1 cellular context compared by ENCODE assay signal in the genomic region with DNA sequence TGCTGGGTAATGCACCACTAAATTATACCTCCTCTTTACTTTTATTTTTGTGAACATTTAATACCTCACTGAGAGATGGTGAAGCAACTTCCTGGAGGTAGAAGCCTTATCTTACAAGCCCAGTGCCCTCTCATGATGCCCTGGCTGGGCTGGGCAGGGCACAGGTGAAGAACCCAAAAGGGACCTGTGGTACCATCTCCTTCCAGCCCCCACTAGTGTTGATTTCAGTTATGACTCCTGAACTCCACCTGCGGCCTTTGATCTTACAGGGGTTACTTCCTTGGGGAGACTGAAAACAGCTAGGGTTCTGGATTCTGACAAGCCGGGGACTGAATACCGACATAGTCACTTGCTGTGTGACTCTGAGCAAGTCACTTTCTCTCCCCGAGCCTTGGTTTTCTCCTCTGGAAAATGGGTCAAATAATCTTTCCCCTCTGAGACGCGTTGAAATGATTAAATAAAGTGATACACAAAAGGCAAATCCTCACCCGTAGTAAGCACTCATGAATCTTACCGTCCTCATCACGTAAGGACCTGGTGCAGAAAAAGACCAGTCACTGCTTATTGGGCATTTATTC.
TF ChIP-seq lines count a peak whose summit lies in the region.

No MANE protein-coding gene starts in this region.

TF ChIP-seq in HepG2, 621 proteins besides CTCF, POLR2A, EP300 and RAD21 (continued from another document and continues in another):
- no peak; the same call in 1 of the 2 replicates for TF ChIP-seq NR2F6 (IDR thresholded peaks at IDR 0.05)
- no peak; the same call in 1 of the 2 replicates for TF ChIP-seq NR2F6 (CRISPR knock-in tag; IDR thresholded peaks at IDR 0.05)
- TF ChIP-seq, protein P1, sequence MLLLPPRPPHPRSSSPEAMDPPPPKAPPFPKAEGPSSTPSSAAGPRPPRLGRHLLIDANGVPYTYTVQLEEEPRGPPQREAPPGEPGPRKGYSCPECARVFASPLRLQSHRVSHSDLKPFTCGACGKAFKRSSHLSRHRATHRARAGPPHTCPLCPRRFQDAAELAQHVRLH (CRISPR knock-in tag; IDR thresholded peaks at IDR 0.05; ENCODE audit: borderline replicate concordance, low read depth): no peak
- no peak for TF ChIP-seq IKZF4 (CRISPR knock-in tag; IDR thresholded peaks at IDR 0.05; ENCODE audit: borderline replicate concordance, low read depth, not compliant biosample characterization)
- TF ChIP-seq FLYWCH1 (CRISPR knock-in tag; IDR thresholded peaks at IDR 0.05): 0 out of 2 replicates have a peak, but pooled peaks have one; percentile 49
- TF ChIP-seq GATAD2A (CRISPR knock-in tag; IDR thresholded peaks at IDR 0.05): 0 out of 2 replicates have a peak, but pooled peaks have one; percentile 8
- 0 out of 2 replicates have a peak, but pooled peaks have one; percentile 42 for TF ChIP-seq ZNF614 (CRISPR knock-in tag; IDR thresholded peaks at IDR 0.05; ENCODE audit: borderline replicate concordance)
- no peak for TF ChIP-seq ZNF879 (CRISPR knock-in tag; IDR thresholded peaks at IDR 0.05)
- no peak for TF ChIP-seq MYC (CRISPR knock-in tag; IDR thresholded peaks at IDR 0.05; ENCODE audit: borderline replicate concordance)
- 0 out of 2 replicates have a peak, but pooled peaks have one; percentile 15 for TF ChIP-seq ZBTB3 (CRISPR knock-in tag; IDR thresholded peaks at IDR 0.05; ENCODE audit: borderline replicate concordance, low read depth)
- TF ChIP-seq ZNF605 (CRISPR knock-in tag; IDR thresholded peaks at IDR 0.05): no peak; the same call in 1 of the 2 replicates
- TF ChIP-seq CBX1 (IDR thresholded peaks at IDR 0.05; ENCODE audit: low read depth): no peak
- TF ChIP-seq, protein P2, sequence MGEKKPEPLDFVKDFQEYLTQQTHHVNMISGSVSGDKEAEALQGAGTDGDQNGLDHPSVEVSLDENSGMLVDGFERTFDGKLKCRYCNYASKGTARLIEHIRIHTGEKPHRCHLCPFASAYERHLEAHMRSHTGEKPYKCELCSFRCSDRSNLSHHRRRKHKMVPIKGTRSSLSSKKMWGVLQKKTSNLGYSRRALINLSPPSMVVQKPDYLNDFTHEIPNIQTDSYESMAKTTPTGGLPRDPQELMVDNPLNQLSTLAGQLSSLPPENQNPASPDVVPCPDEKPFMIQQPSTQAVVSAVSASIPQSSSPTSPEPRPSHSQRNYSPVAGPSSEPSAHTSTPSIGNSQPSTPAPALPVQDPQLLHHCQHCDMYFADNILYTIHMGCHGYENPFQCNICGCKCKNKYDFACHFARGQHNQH (CRISPR knock-in tag; IDR thresholded peaks at IDR 0.05): no peak; the same call in 1 of the 2 replicates
- TF ChIP-seq, protein P3, sequence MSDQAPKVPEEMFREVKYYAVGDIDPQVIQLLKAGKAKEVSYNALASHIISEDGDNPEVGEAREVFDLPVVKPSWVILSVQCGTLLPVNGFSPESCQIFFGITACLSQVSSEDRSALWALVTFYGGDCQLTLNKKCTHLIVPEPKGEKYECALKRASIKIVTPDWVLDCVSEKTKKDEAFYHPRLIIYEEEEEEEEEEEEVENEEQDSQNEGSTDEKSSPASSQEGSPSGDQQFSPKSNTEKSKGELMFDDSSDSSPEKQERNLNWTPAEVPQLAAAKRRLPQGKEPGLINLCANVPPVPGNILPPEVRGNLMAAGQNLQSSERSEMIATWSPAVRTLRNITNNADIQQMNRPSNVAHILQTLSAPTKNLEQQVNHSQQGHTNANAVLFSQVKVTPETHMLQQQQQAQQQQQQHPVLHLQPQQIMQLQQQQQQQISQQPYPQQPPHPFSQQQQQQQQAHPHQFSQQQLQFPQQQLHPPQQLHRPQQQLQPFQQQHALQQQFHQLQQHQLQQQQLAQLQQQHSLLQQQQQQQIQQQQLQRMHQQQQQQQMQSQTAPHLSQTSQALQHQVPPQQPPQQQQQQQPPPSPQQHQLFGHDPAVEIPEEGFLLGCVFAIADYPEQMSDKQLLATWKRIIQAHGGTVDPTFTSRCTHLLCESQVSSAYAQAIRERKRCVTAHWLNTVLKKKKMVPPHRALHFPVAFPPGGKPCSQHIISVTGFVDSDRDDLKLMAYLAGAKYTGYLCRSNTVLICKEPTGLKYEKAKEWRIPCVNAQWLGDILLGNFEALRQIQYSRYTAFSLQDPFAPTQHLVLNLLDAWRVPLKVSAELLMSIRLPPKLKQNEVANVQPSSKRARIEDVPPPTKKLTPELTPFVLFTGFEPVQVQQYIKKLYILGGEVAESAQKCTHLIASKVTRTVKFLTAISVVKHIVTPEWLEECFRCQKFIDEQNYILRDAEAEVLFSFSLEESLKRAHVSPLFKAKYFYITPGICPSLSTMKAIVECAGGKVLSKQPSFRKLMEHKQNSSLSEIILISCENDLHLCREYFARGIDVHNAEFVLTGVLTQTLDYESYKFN (CRISPR knock-in tag; conservative IDR thresholded peaks at IDR 0.05): peak; percentile 38
- no peak for TF ChIP-seq ZNF253 (CRISPR knock-in tag; IDR thresholded peaks at IDR 0.05; ENCODE audit: borderline replicate concordance)
- TF ChIP-seq, protein P4, sequence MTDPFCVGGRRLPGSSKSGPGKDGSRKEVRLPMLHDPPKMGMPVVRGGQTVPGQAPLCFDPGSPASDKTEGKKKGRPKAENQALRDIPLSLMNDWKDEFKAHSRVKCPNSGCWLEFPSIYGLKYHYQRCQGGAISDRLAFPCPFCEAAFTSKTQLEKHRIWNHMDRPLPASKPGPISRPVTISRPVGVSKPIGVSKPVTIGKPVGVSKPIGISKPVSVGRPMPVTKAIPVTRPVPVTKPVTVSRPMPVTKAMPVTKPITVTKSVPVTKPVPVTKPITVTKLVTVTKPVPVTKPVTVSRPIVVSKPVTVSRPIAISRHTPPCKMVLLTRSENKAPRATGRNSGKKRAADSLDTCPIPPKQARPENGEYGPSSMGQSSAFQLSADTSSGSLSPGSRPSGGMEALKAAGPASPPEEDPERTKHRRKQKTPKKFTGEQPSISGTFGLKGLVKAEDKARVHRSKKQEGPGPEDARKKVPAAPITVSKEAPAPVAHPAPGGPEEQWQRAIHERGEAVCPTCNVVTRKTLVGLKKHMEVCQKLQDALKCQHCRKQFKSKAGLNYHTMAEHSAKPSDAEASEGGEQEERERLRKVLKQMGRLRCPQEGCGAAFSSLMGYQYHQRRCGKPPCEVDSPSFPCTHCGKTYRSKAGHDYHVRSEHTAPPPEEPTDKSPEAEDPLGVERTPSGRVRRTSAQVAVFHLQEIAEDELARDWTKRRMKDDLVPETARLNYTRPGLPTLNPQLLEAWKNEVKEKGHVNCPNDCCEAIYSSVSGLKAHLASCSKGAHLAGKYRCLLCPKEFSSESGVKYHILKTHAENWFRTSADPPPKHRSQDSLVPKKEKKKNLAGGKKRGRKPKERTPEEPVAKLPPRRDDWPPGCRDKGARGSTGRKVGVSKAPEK (CRISPR knock-in tag; IDR thresholded peaks at IDR 0.05; ENCODE audit: borderline replicate concordance): no peak
- TF ChIP-seq ZNF749 (CRISPR knock-in tag; IDR thresholded peaks at IDR 0.05; ENCODE audit: borderline replicate concordance): no peak
- TF ChIP-seq MBD4 (IDR thresholded peaks at IDR 0.05; ENCODE audit: borderline replicate concordance, low read length): no peak
- peak; percentile 21; the same call in 1 of the 2 replicates for TF ChIP-seq HMG20A (CRISPR knock-in tag; IDR thresholded peaks at IDR 0.05; ENCODE audit: borderline replicate concordance)
- TF ChIP-seq ZNF326 (CRISPR knock-in tag; IDR thresholded peaks at IDR 0.05; ENCODE audit: borderline replicate concordance): no peak
- no peak for TF ChIP-seq ZBTB21 (CRISPR knock-in tag; IDR thresholded peaks at IDR 0.05)
- TF ChIP-seq ZNF317 (CRISPR knock-in tag; IDR thresholded peaks at IDR 0.05): no peak
- TF ChIP-seq NPAS2 (CRISPR knock-in tag; IDR thresholded peaks at IDR 0.05; ENCODE audit: borderline replicate concordance): no peak
- TF ChIP-seq SALL1 (CRISPR knock-in tag; IDR thresholded peaks at IDR 0.05): 0 out of 2 replicates have a peak, but pooled peaks have one; percentile 4
- TF ChIP-seq PHF8 (CRISPR knock-in tag; IDR thresholded peaks at IDR 0.05): peak; percentile 21; the same call in 1 of the 2 replicates
- TF ChIP-seq EEA1 (CRISPR knock-in tag; IDR thresholded peaks at IDR 0.05; ENCODE audit: borderline replicate concordance): no peak
- TF ChIP-seq, protein P5, sequence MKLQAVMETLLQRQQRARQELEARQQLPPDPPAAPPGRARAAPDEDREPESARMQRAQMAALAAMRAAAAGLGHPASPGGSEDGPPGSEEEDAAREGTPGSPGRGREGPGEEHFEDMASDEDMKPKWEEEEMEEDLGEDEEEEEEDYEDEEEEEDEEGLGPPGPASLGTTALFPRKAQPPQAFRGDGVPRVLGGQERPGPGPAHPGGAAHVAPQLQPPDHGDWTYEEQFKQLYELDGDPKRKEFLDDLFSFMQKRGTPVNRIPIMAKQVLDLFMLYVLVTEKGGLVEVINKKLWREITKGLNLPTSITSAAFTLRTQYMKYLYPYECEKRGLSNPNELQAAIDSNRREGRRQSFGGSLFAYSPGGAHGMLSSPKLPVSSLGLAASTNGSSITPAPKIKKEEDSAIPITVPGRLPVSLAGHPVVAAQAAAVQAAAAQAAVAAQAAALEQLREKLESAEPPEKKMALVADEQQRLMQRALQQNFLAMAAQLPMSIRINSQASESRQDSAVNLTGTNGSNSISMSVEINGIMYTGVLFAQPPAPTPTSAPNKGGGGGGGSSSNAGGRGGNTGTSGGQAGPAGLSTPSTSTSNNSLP (IDR thresholded peaks at IDR 0.05; ENCODE audit: low read depth, low read length): no peak
- TF ChIP-seq FOXM1 (CRISPR knock-in tag; IDR thresholded peaks at IDR 0.05): no peak
- TF ChIP-seq, protein P6, sequence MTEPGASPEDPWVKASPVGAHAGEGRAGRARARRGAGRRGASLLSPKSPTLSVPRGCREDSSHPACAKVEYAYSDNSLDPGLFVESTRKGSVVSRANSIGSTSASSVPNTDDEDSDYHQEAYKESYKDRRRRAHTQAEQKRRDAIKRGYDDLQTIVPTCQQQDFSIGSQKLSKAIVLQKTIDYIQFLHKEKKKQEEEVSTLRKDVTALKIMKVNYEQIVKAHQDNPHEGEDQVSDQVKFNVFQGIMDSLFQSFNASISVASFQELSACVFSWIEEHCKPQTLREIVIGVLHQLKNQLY (CRISPR knock-in tag; IDR thresholded peaks at IDR 0.05): no peak
- peak; percentile 30; the same call in 1 of the 2 replicates for TF ChIP-seq STAG1 (CRISPR knock-in tag; IDR thresholded peaks at IDR 0.05)
- TF ChIP-seq KLF12 (CRISPR knock-in tag; IDR thresholded peaks at IDR 0.05; ENCODE audit: borderline replicate concordance): no peak
- TF ChIP-seq, protein P7, sequence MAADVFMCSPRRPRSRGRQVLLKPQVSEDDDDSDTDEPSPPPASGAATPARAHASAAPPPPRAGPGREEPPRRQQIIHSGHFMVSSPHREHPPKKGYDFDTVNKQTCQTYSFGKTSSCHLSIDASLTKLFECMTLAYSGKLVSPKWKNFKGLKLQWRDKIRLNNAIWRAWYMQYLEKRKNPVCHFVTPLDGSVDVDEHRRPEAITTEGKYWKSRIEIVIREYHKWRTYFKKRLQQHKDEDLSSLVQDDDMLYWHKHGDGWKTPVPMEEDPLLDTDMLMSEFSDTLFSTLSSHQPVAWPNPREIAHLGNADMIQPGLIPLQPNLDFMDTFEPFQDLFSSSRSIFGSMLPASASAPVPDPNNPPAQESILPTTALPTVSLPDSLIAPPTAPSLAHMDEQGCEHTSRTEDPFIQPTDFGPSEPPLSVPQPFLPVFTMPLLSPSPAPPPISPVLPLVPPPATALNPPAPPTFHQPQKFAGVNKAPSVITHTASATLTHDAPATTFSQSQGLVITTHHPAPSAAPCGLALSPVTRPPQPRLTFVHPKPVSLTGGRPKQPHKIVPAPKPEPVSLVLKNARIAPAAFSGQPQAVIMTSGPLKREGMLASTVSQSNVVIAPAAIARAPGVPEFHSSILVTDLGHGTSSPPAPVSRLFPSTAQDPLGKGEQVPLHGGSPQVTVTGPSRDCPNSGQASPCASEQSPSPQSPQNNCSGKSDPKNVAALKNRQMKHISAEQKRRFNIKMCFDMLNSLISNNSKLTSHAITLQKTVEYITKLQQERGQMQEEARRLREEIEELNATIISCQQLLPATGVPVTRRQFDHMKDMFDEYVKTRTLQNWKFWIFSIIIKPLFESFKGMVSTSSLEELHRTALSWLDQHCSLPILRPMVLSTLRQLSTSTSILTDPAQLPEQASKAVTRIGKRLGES (CRISPR knock-in tag; IDR thresholded peaks at IDR 0.05; ENCODE audit: borderline replicate concordance): no peak
- peak; percentile 58; the same call in 1 of the 2 replicates for TF ChIP-seq TCF7 (IDR thresholded peaks at IDR 0.05; ENCODE audit: low read depth)
- no peak for TF ChIP-seq ZNF160 (CRISPR knock-in tag; IDR thresholded peaks at IDR 0.05)
- no peak for TF ChIP-seq MAF1 (CRISPR knock-in tag; IDR thresholded peaks at IDR 0.05; ENCODE audit: borderline replicate concordance)
- no peak for TF ChIP-seq ZNF841 (CRISPR knock-in tag; IDR thresholded peaks at IDR 0.05; ENCODE audit: borderline replicate concordance)
- TF ChIP-seq RARA (CRISPR knock-in tag; IDR thresholded peaks at IDR 0.05): 0 out of 2 replicates have a peak, but pooled peaks have one; percentile 5
- no peak for TF ChIP-seq JARID2 (CRISPR knock-in tag; IDR thresholded peaks at IDR 0.05; ENCODE audit: insufficient replicate concordance)
- TF ChIP-seq GATAD1 (CRISPR knock-in tag; IDR thresholded peaks at IDR 0.05): 0 out of 2 replicates have a peak, but pooled peaks have one; percentile 27
- TF ChIP-seq, protein P8, sequence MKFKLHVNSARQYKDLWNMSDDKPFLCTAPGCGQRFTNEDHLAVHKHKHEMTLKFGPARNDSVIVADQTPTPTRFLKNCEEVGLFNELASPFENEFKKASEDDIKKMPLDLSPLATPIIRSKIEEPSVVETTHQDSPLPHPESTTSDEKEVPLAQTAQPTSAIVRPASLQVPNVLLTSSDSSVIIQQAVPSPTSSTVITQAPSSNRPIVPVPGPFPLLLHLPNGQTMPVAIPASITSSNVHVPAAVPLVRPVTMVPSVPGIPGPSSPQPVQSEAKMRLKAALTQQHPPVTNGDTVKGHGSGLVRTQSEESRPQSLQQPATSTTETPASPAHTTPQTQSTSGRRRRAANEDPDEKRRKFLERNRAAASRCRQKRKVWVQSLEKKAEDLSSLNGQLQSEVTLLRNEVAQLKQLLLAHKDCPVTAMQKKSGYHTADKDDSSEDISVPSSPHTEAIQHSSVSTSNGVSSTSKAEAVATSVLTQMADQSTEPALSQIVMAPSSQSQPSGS (CRISPR knock-in tag; IDR thresholded peaks at IDR 0.05): no peak
- TF ChIP-seq, protein P9, sequence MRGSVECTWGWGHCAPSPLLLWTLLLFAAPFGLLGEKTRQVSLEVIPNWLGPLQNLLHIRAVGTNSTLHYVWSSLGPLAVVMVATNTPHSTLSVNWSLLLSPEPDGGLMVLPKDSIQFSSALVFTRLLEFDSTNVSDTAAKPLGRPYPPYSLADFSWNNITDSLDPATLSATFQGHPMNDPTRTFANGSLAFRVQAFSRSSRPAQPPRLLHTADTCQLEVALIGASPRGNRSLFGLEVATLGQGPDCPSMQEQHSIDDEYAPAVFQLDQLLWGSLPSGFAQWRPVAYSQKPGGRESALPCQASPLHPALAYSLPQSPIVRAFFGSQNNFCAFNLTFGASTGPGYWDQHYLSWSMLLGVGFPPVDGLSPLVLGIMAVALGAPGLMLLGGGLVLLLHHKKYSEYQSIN (CRISPR knock-in tag; IDR thresholded peaks at IDR 0.05; ENCODE audit: borderline replicate concordance): no peak
- TF ChIP-seq RELA (CRISPR knock-in tag; IDR thresholded peaks at IDR 0.05): 0 out of 2 replicates have a peak, but pooled peaks have one; percentile 20
- TF ChIP-seq PHF20 (CRISPR knock-in tag; IDR thresholded peaks at IDR 0.05): no peak
- TF ChIP-seq SAFB2 (CRISPR knock-in tag; IDR thresholded peaks at IDR 0.05; ENCODE audit: borderline replicate concordance, low read depth): no peak
